ENCODE assay signal across 15 cellular contexts in the genomic region with DNA sequence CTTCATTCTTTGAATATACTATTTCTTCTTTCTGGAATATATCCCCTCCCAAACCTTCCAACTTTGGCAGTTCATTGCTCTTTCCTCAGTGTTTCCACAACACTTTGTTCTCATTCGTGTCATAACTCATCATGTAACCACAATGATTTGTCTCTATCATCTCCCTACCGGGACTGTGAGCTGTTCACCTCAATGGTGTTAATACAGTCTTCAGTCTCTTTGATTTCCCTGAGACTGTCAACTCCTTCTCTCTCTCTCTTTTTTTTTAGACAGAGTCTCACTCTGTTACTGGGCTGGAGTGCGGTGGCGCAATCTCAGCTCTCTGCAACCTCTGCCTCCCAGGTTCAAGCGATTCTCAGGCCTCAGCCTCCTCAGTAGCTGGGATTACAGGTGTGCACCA. TPM values are rescaled to one million over a fixed set of nuclear protein-coding genes. Genes with fewer than 3 reads are reported as not detected.
A peak's percentile ranks its signal among the peaks of the same experiment; 100 is the strongest.
DNase-seq lines count a peak whose midpoint lies in the region; ATAC-seq lines count a peak whose summit lies in the region.
"Had no signal": no experiment of that assay in that cellular context is flagged by ENCODE, and none has a peak within 500 bp of the region (broad histone marks: within the 10 kb centered on the region; RNA-seq: fewer than 3 reads in every experiment).

No MANE protein-coding gene starts in this region.

- ATAC-seq in activated naive CD4-positive, alpha-beta T cell treated with anti-CD3 and anti-CD28 coated beads, Interleukin-2, amount 50 U/mL, for 72 hours, result peak; percentile 50 to 68
- peak; percentile 32 for ATAC-seq in stimulated activated naive CD8-positive, alpha-beta T cell treated with anti-CD3 and anti-CD28 coated beads, Interleukin-15, Interleukin-2, amounts not matched to agents 100 U/mL and 50 U/mL, for 24 hours
- no peak for ATAC-seq in stimulated activated naive CD8-positive, alpha-beta T cell treated with anti-CD3 and anti-CD28 coated beads, Interleukin-15, amount 100 ng/mL, for 72 hours
- peak; percentile 40 for ATAC-seq in stimulated activated effector memory CD8-positive, alpha-beta T cell treated with anti-CD3 and anti-CD28 coated beads, Interleukin-12 subunit alpha, Interleukin-12 subunit beta, amount 100 ng/mL, for 72 hours
- ATAC-seq in GM19023 (IDR thresholded peaks at IDR 0.05; ENCODE audit: unreplicated experiment), result no peak
- ATAC-seq: A549; CD8-positive, alpha-beta T cell had no signal

- H3K27me3 Mint-ChIP-seq in activated naive CD4-positive, alpha-beta T cell treated with anti-CD3 and anti-CD28 coated beads, Interleukin-2, amount 10 ng/mL, durations not matched to agents 7 days and 5 days, result peaks cover 44% of the 10 kb centered on the region
- H3K27me3 Mint-ChIP-seq in stimulated activated naive CD8-positive, alpha-beta T cell treated with anti-CD3 and anti-CD28 coated beads, Interleukin-15, amount 100 ng/mL, for 72 hours, result peaks cover 35% of the 10 kb centered on the region

- H3K27ac Mint-ChIP-seq in activated naive CD4-positive, alpha-beta T cell treated with anti-CD3 and anti-CD28 coated beads, Interleukin-2, amount 50 U/mL, for 72 hours, result no peak overlapping the region
- no peak overlapping the region for H3K27ac Mint-ChIP-seq in activated naive CD4-positive, alpha-beta T cell treated with anti-CD3 and anti-CD28 coated beads, Interleukin-2, amount 10 ng/mL, durations not matched to agents 7 days and 5 days
- H3K27ac Mint-ChIP-seq in stimulated activated naive CD8-positive, alpha-beta T cell treated with anti-CD3 and anti-CD28 coated beads, Interleukin-15, amount 100 ng/mL, for 72 hours, result no peak overlapping the region
- no peak overlapping the region for H3K27ac Mint-ChIP-seq in stimulated activated effector memory CD8-positive, alpha-beta T cell treated with anti-CD3 and anti-CD28 coated beads, Interleukin-12 subunit alpha, Interleukin-12 subunit beta, amount 100 ng/mL, for 72 hours
- H3K27ac Mint-ChIP-seq: B cell; CD4-positive, alpha-beta T cell; CD8-positive, alpha-beta T cell had no signal

- H3K4me3 Mint-ChIP-seq in activated naive CD4-positive, alpha-beta T cell treated with anti-CD3 and anti-CD28 coated beads, Interleukin-2, amount 10 ng/mL, durations not matched to agents 7 days and 5 days, result no peak overlapping the region
- no peak overlapping the region for H3K4me3 Mint-ChIP-seq in stimulated activated naive CD8-positive, alpha-beta T cell treated with anti-CD3 and anti-CD28 coated beads, Interleukin-15, amount 100 ng/mL, for 72 hours
- H3K4me3 Mint-ChIP-seq in stimulated activated effector memory CD8-positive, alpha-beta T cell treated with anti-CD3 and anti-CD28 coated beads, Interleukin-12 subunit alpha, Interleukin-12 subunit beta, amount 100 ng/mL, for 72 hours, result no peak overlapping the region
- H3K4me3 Mint-ChIP-seq: B cell; CD4-positive, alpha-beta T cell; CD8-positive, alpha-beta T cell had no signal

- no peak for DNase-seq in activated naive CD4-positive, alpha-beta T cell treated with anti-CD3 and anti-CD28 coated beads, Interleukin-2, amount 50 U/mL, for 72 hours (ENCODE audit: low spot score in 2 of 2)
- DNase-seq in activated naive CD4-positive, alpha-beta T cell treated with anti-CD3 and anti-CD28 coated beads, Interleukin-2, amount 10 ng/mL, durations not matched to agents 7 days and 5 days, result no peak
- no peak for DNase-seq in stimulated activated naive CD8-positive, alpha-beta T cell treated with anti-CD3 and anti-CD28 coated beads, Interleukin-15, Interleukin-2, amounts not matched to agents 100 U/mL and 50 U/mL, for 24 hours
- DNase-seq in stimulated activated naive CD8-positive, alpha-beta T cell treated with anti-CD3 and anti-CD28 coated beads, Interleukin-15, amount 100 ng/mL, for 72 hours, result no peak
- DNase-seq in stimulated activated effector memory CD8-positive, alpha-beta T cell treated with anti-CD3 and anti-CD28 coated beads, Interleukin-12 subunit alpha, Interleukin-12 subunit beta, amount 100 ng/mL, for 72 hours (ENCODE audit: low spot score in 2 of 2), result no peak
- DNase-seq: AML-193; Caco-2; Calu3; CD4-positive, alpha-beta T cell; CD8-positive, alpha-beta T cell; DMS79 treated with DMSO at 0.1 percent for 48 hours; GF-D8 had no signal

- no peaks in the 10 kb centered on the region for H3K9me3 Mint-ChIP-seq in activated naive CD4-positive, alpha-beta T cell treated with anti-CD3 and anti-CD28 coated beads, Interleukin-2, amount 50 U/mL, for 72 hours
- H3K9me3 Mint-ChIP-seq in activated naive CD4-positive, alpha-beta T cell treated with anti-CD3 and anti-CD28 coated beads, Interleukin-2, amount 10 ng/mL, durations not matched to agents 7 days and 5 days, result no peaks in the 10 kb centered on the region
- H3K9me3 Mint-ChIP-seq in stimulated activated naive CD8-positive, alpha-beta T cell treated with anti-CD3 and anti-CD28 coated beads, Interleukin-15, amount 100 ng/mL, for 72 hours, result no peaks in the 10 kb centered on the region
- no peaks in the 10 kb centered on the region for H3K9me3 Mint-ChIP-seq in stimulated activated effector memory CD8-positive, alpha-beta T cell treated with anti-CD3 and anti-CD28 coated beads, Interleukin-12 subunit alpha, Interleukin-12 subunit beta, amount 100 ng/mL, for 72 hours
- H3K9me3 Mint-ChIP-seq: CD4-positive, alpha-beta T cell; CD8-positive, alpha-beta T cell had no signal

- CTCF ChIA-PET in activated naive CD4-positive, alpha-beta T cell treated with anti-CD3 and anti-CD28 coated beads, Interleukin-2, amount 10 ng/mL, durations not matched to agents 7 days and 5 days (lab: Charles Lee), result no interaction called here

- H3K36me3 Mint-ChIP-seq in activated naive CD4-positive, alpha-beta T cell treated with anti-CD3 and anti-CD28 coated beads, Interleukin-2, amount 50 U/mL, for 72 hours, result peaks cover 0 to 8% of the 10 kb centered on the region in 2 donors
- no peaks in the 10 kb centered on the region for H3K36me3 Mint-ChIP-seq in activated naive CD4-positive, alpha-beta T cell treated with anti-CD3 and anti-CD28 coated beads, Interleukin-2, amount 10 ng/mL, durations not matched to agents 7 days and 5 days
- no peaks in the 10 kb centered on the region for H3K36me3 Mint-ChIP-seq in stimulated activated effector memory CD8-positive, alpha-beta T cell treated with anti-CD3 and anti-CD28 coated beads, Interleukin-12 subunit alpha, Interleukin-12 subunit beta, amount 100 ng/mL, for 72 hours

- H3K4me1 Mint-ChIP-seq in activated naive CD4-positive, alpha-beta T cell treated with anti-CD3 and anti-CD28 coated beads, Interleukin-2, amount 10 ng/mL, durations not matched to agents 7 days and 5 days, result peaks cover 13% of the 10 kb centered on the region
- peaks cover 7% of the 10 kb centered on the region for H3K4me1 Mint-ChIP-seq in stimulated activated naive CD8-positive, alpha-beta T cell treated with anti-CD3 and anti-CD28 coated beads, Interleukin-15, amount 100 ng/mL, for 72 hours
- H3K4me1 Mint-ChIP-seq in stimulated activated effector memory CD8-positive, alpha-beta T cell treated with anti-CD3 and anti-CD28 coated beads, Interleukin-12 subunit alpha, Interleukin-12 subunit beta, amount 100 ng/mL, for 72 hours, result peaks cover 4% of the 10 kb centered on the region

RNA-seq across cellular contexts. Expression of a gene that starts 2.5 kb away (rescaled TPM):
- not detected for total RNA-seq in activated naive CD4-positive, alpha-beta T cell treated with anti-CD3 and anti-CD28 coated beads, Interleukin-2, amount 50 U/mL, for 72 hours
- total RNA-seq: B cell; CD4-positive, alpha-beta T cell had no signal

RNA-seq across cellular contexts. Expression of a gene that starts 52.1 kb away (rescaled TPM):
- total RNA-seq in activated naive CD4-positive, alpha-beta T cell treated with anti-CD3 and anti-CD28 coated beads, Interleukin-2, amount 50 U/mL, for 72 hours, result 1 to 10 TPM; 2.3 to 3.1 TPM

RNA-seq across cellular contexts. Expression of a gene that starts 54.0 kb away (rescaled TPM):
- 10 to 100 TPM; 29.4 to 41.8 TPM for total RNA-seq in activated naive CD4-positive, alpha-beta T cell treated with anti-CD3 and anti-CD28 coated beads, Interleukin-2, amount 50 U/mL, for 72 hours

Comparison
In these comparisons a context has a peak if more than half of its experiments do, and no peak if none do; other contexts are left out.
1. ATAC-seq: peak in activated naive CD4-positive, alpha-beta T cell treated with anti-CD3 and anti-CD28 coated beads, Interleukin-2, amount 50 U/mL, for 72 hours (2 of 2), stimulated activated naive CD8-positive, alpha-beta T cell treated with anti-CD3 and anti-CD28 coated beads, Interleukin-15, Interleukin-2, amounts not matched to agents 100 U/mL and 50 U/mL, for 24 hours (single experiment) and stimulated activated effector memory CD8-positive, alpha-beta T cell treated with anti-CD3 and anti-CD28 coated beads, Interleukin-12 subunit alpha, Interleukin-12 subunit beta, amount 100 ng/mL, for 72 hours (single experiment); none in stimulated activated naive CD8-positive, alpha-beta T cell treated with anti-CD3 and anti-CD28 coated beads, Interleukin-15, amount 100 ng/mL, for 72 hours (single experiment) and GM19023 (single experiment).